ENCODE assay signal across 2 cellular contexts in the genomic region with DNA sequence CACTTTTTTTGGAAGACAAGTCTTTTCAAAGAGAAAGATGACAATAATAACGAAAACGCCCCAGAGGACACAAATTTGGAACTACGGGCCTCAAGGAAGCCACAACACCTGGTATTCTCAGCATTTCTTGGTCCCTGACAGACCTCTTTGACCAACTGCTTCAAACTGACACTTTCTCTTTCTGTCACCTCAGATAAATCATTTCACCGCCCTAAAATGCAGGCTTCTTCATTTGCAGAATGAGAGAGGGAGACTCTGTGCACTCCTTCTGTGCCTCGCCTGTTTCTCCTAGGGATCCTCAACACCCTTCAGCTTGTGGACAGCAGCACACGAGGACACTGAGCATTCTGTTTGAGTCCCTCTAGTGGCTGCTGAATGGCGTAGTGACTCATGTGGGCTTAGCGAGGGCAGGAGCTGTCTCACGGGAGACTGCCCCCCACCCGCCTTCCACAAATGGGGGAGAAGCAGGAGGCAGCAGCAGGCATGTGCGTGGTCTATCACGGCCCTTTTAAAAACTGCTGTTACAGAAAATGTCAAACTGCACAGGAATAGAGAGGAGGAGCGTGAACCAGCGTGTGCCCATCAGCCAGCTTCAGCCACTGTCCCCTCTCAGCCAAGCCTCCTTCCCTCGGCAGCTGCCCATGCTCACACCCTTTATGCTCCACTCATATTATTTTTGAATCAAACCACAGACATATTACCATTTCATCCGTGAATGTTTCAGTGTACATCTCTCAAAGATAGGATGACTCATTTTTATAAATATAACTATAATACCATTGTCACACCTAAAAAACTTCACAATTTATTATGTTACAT.
TF ChIP-seq lines count a peak whose summit lies in the region.

No MANE protein-coding gene starts in this region.

TF ChIP-seq in A549, 52 proteins besides CTCF, POLR2A, EP300 and RAD21 (continued from another document):
- TF ChIP-seq HOXA7 (CRISPR knock-in tag; IDR thresholded peaks at IDR 0.05): no peak
- no peak for TF ChIP-seq JUN (IDR thresholded peaks at IDR 0.05)
- TF ChIP-seq BHLHE40 (IDR thresholded peaks at IDR 0.05; ENCODE audit: low read depth, low read length): no peak
- TF ChIP-seq FOSB (CRISPR knock-in tag; IDR thresholded peaks at IDR 0.05): no peak
- TF ChIP-seq HDAC2 (IDR thresholded peaks at IDR 0.05): no peak
- TF ChIP-seq ZNF302 (CRISPR knock-in tag; IDR thresholded peaks at IDR 0.05): no peak
- no peak for TF ChIP-seq ZC3H11A (IDR thresholded peaks at IDR 0.05)
- TF ChIP-seq HEYL (CRISPR knock-in tag; IDR thresholded peaks at IDR 0.05): no peak
- no peak for TF ChIP-seq MAZ (IDR thresholded peaks at IDR 0.05; ENCODE audit: borderline replicate concordance, low read depth, low read length)
- TF ChIP-seq RCOR1 (IDR thresholded peaks at IDR 0.05; ENCODE audit: low read depth, low read length): no peak
- TF ChIP-seq CBX8 (IDR thresholded peaks at IDR 0.05): no peak
- TF ChIP-seq, protein P1, sequence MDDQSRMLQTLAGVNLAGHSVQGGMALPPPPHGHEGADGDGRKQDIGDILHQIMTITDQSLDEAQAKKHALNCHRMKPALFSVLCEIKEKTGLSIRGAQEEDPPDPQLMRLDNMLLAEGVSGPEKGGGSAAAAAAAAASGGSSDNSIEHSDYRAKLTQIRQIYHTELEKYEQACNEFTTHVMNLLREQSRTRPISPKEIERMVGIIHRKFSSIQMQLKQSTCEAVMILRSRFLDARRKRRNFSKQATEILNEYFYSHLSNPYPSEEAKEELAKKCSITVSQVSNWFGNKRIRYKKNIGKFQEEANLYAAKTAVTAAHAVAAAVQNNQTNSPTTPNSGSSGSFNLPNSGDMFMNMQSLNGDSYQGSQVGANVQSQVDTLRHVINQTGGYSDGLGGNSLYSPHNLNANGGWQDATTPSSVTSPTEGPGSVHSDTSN (IDR thresholded peaks at IDR 0.05): no peak
- TF ChIP-seq RFX5 (IDR thresholded peaks at IDR 0.05): no peak
- TF ChIP-seq CEBPB (IDR thresholded peaks at IDR 0.05): no peak
- no peak for TF ChIP-seq NPAS2 (CRISPR knock-in tag; IDR thresholded peaks at IDR 0.05; ENCODE audit: borderline replicate concordance)
- TF ChIP-seq SREBF2 (IDR thresholded peaks at IDR 0.05): no peak
- no peak for TF ChIP-seq KDM1A (IDR thresholded peaks at IDR 0.05; ENCODE audit: low read depth)
- TF ChIP-seq, protein P2, sequence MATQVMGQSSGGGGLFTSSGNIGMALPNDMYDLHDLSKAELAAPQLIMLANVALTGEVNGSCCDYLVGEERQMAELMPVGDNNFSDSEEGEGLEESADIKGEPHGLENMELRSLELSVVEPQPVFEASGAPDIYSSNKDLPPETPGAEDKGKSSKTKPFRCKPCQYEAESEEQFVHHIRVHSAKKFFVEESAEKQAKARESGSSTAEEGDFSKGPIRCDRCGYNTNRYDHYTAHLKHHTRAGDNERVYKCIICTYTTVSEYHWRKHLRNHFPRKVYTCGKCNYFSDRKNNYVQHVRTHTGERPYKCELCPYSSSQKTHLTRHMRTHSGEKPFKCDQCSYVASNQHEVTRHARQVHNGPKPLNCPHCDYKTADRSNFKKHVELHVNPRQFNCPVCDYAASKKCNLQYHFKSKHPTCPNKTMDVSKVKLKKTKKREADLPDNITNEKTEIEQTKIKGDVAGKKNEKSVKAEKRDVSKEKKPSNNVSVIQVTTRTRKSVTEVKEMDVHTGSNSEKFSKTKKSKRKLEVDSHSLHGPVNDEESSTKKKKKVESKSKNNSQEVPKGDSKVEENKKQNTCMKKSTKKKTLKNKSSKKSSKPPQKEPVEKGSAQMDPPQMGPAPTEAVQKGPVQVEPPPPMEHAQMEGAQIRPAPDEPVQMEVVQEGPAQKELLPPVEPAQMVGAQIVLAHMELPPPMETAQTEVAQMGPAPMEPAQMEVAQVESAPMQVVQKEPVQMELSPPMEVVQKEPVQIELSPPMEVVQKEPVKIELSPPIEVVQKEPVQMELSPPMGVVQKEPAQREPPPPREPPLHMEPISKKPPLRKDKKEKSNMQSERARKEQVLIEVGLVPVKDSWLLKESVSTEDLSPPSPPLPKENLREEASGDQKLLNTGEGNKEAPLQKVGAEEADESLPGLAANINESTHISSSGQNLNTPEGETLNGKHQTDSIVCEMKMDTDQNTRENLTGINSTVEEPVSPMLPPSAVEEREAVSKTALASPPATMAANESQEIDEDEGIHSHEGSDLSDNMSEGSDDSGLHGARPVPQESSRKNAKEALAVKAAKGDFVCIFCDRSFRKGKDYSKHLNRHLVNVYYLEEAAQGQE (IDR thresholded peaks at IDR 0.05): peak; percentile 68; the same call in 1 of the 2 replicates
- peak; percentile 20; the same call in 2 of the 3 replicates for TF ChIP-seq SMC3 (IDR thresholded peaks at IDR 0.05)
- no peak for TF ChIP-seq BCL3 (IDR thresholded peaks at IDR 0.05)
- no peak for TF ChIP-seq ELK1 (IDR thresholded peaks at IDR 0.05; ENCODE audit: low read depth, low read length)
- TF ChIP-seq TP53 (CRISPR knock-in tag; IDR thresholded peaks at IDR 0.05): no peak

TF ChIP-seq in HEK293, 187 proteins besides CTCF, POLR2A, EP300 and RAD21 (continued from another document):
- TF ChIP-seq, protein P2 (tag by site-specific recombination; IDR thresholded peaks at IDR 0.05): peak; percentile 87
TF ChIP-seq in HEK293: peak in this region for 1.
